In the genomic region with DNA sequence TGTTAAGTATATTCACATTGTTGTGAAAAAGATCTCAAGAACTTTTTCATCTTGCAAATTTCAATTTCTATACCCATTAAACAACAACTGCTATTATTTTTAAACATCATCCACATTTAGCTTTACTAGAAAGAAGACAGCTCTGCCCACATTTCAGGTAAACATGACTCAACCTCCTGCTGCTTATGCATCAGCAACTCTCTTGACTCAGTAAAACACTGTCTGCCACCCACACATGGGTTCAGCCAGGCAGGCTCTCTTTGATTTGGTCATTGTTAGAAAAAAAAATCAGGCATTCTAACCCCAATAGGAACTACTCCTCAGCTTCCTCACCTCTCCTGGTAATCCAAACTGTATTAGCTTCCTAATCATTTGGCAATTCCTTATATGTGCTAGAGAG, we compare ENCODE assay signal across 11 cellular contexts. TPM values are rescaled to one million over a fixed set of nuclear protein-coding genes. Genes with fewer than 3 reads are reported as not detected.
DNase-seq lines count a peak whose midpoint lies in the region; ATAC-seq, FAIRE-seq and TF ChIP-seq lines count a peak whose summit lies in the region.
"Had no signal": no experiment of that assay in that cellular context is flagged by ENCODE, and none has a peak within 500 bp of the region (broad histone marks: within the 10 kb centered on the region; RNA-seq: fewer than 3 reads in every experiment).

No MANE protein-coding gene starts in this region.

- H3K36me3 Mint-ChIP-seq in activated CD4-positive, alpha-beta memory T cell treated with anti-CD3 and anti-CD28 coated beads for 36 hours, result peaks cover 2% of the 10 kb centered on the region
- H3K36me3 Mint-ChIP-seq: brain had no signal

- no peak for TF ChIP-seq POLR2A in GM12892 (IDR thresholded peaks at IDR 0.05; ENCODE audit: low read depth, low read length)

- peak overlapping the region; percentile 77 for H3K27ac Mint-ChIP-seq in activated CD4-positive, alpha-beta memory T cell treated with anti-CD3 and anti-CD28 coated beads for 36 hours

- peaks cover 45% of the 10 kb centered on the region for H3K4me1 Mint-ChIP-seq in activated CD4-positive, alpha-beta memory T cell treated with anti-CD3 and anti-CD28 coated beads for 36 hours (ENCODE audit: low read depth)

- no peaks in the 10 kb centered on the region for H3K27me3 Mint-ChIP-seq in activated CD4-positive, alpha-beta memory T cell treated with anti-CD3 and anti-CD28 coated beads for 36 hours

- POLR2A ChIA-PET in activated CD4-positive, alpha-beta memory T cell treated with anti-CD3 and anti-CD28 coated beads for 36 hours (lab: Charles Lee), result interaction anchor here (1.0 to 1.8 kb wide), 4 partner anchors 9 to 705 kb away, joined by 3 to 17 read pairs (median 8); partner anchors contain the start of genes FAM76B and SRSF8

- peak; percentile 73 for FAIRE-seq in GM12892 (lab: Jason Lieb, UNC)
- FAIRE-seq: G401.6 had no signal

- no peak overlapping the region for H3K4me3 Mint-ChIP-seq in activated CD4-positive, alpha-beta memory T cell treated with anti-CD3 and anti-CD28 coated beads for 36 hours
- H3K4me3 Mint-ChIP-seq: brain had no signal

- CTCF ChIA-PET in activated CD4-positive, alpha-beta memory T cell treated with anti-CD3 and anti-CD28 coated beads for 36 hours (lab: Charles Lee), result interaction anchor here (0.8 to 8.9 kb wide), 6 partner anchors 9 to 68 kb away, joined by 4 to 111 read pairs (median 5); partner anchors contain the start of gene SRSF8

- H3K9me3 Mint-ChIP-seq in activated CD4-positive, alpha-beta memory T cell treated with anti-CD3 and anti-CD28 coated beads for 36 hours, result no peaks in the 10 kb centered on the region

- ATAC-seq in HG02623 (IDR thresholded peaks at IDR 0.05; ENCODE audit: unreplicated experiment) (peak; percentile 34), GM19455 (IDR thresholded peaks at IDR 0.05; ENCODE audit: unreplicated experiment) (no peak)
- ATAC-seq: left colon had no signal

- DNase-seq in GM12892 (ENCODE audit: insufficient read length), result no peak
- DNase-seq in activated CD4-positive, alpha-beta memory T cell treated with anti-CD3 and anti-CD28 coated beads for 36 hours, result peak; percentile 79
- peak; percentile 39 for DNase-seq in occipital lobe (lab: John Stamatoyannopoulos, UW)
- no peak for DNase-seq in SHP77 (lab: John Stamatoyannopoulos, UW)
- no peak for DNase-seq in GM19240 (ENCODE audit: insufficient read length, low spot score)
- no peak for DNase-seq in NCI-H128 (lab: John Stamatoyannopoulos, UW; ENCODE audit: unreplicated experiment)
- DNase-seq: left colon had no signal

- intact Hi-C loops in activated CD4-positive, alpha-beta memory T cell treated with anti-CD3 and anti-CD28 coated beads for 36 hours (cut with micrococcal nuclease), result loop anchor here (1.0 to 10.0 kb wide), 6 partner anchors 8 to 980 kb away; partner anchors contain the start of genes FUT4 and SESN3

RNA-seq across cellular contexts. Expression of gene ENDOD1, which starts 5.1 kb away (rescaled TPM):
- 8.5 TPM for polyA plus RNA-seq in GM12892 (2012; ENCODE audit: missing spikeins)
- total RNA-seq in activated CD4-positive, alpha-beta memory T cell treated with anti-CD3 and anti-CD28 coated beads for 36 hours, result 10 to 100 TPM; 25.9 TPM
- 22.9 TPM for total RNA-seq in occipital lobe

RNA-seq across cellular contexts. Expression of gene SRSF8, which starts 17.8 kb away (rescaled TPM):
- 28.5 TPM for polyA plus RNA-seq in GM12892 (2012; ENCODE audit: missing spikeins)
- total RNA-seq in activated CD4-positive, alpha-beta memory T cell treated with anti-CD3 and anti-CD28 coated beads for 36 hours, result 10 to 100 TPM; 31.1 to 32.2 TPM
- 16.1 TPM for total RNA-seq in occipital lobe

RNA-seq across cellular contexts. Expression of gene KDM4F, which starts 35.3 kb away (rescaled TPM):
- polyA plus RNA-seq in GM12892 (2012; ENCODE audit: missing spikeins), result not detected
- not detected for total RNA-seq in activated CD4-positive, alpha-beta memory T cell treated with anti-CD3 and anti-CD28 coated beads for 36 hours
- not detected for total RNA-seq in occipital lobe
- total RNA-seq: left colon had no signal

RNA-seq across cellular contexts. Expression of gene KDM4E, which starts 59.5 kb away (rescaled TPM):
- polyA plus RNA-seq in GM12892 (2012; ENCODE audit: missing spikeins), result not detected
- not detected for total RNA-seq in activated CD4-positive, alpha-beta memory T cell treated with anti-CD3 and anti-CD28 coated beads for 36 hours
- total RNA-seq in occipital lobe, result not detected
- total RNA-seq: left colon had no signal

Comparison
In these comparisons a context has a peak if more than half of its experiments do, and no peak if none do; other contexts are left out.
1. DNase-seq: peak in activated CD4-positive, alpha-beta memory T cell treated with anti-CD3 and anti-CD28 coated beads for 36 hours (single experiment) and occipital lobe (single experiment); none in GM12892 (single experiment), SHP77 (0 of 2), GM19240 (single experiment) and NCI-H128 (single experiment).